9 cellular contexts compared by ENCODE assay signal in genomic region chr6:95364016-95364604, GRCh38.
DNase-seq lines count a peak whose midpoint lies in the region; ATAC-seq, FAIRE-seq and TF ChIP-seq lines count a peak whose summit lies in the region.
"Had no signal": no experiment of that assay in that cellular context is flagged by ENCODE, and none has a peak within 500 bp of the region (broad histone marks: within the 10 kb centered on the region; RNA-seq: fewer than 3 reads in every experiment).

No MANE protein-coding gene starts in this region.

- FAIRE-seq in HTR-8/SVneo (lab: Jason Lieb, UNC) = no peak

- WGBS in lower leg skin, 2 donors = 66 to 68% methylated on average over 4 of the region's 4 CpGs

- no peaks in the 10 kb centered on the region for H3K4me1 Mint-ChIP-seq in T-cell

- intact Hi-C loops in lower leg skin (cut with DNase I; ENCODE audit: low total_unique reads) = no loop called here

- DNase-seq in GM10266 (ENCODE audit: extremely low spot score) (peak; percentile 25), HTR-8/SVneo (ENCODE audit: insufficient read length, low spot score) (peak; percentile 7), RPMI7951 (ENCODE audit: low read depth) (peak; percentile 10), hepatic stellate cell (ENCODE audit: low spot score) (peak; percentile 5), T-cell (no peak), lower leg skin (ENCODE audit: low spot score in 2 of 2) (no peak)
- DNase-seq in stimulated activated naive CD4-positive, alpha-beta T cell (lab: John Stamatoyannopoulos, UW) = no peak

- TF ChIP-seq CTCF in GM10266 (IDR thresholded peaks at IDR 0.05; ENCODE audit: control insufficient read depth, insufficient read depth, low read depth, missing control alignments) (peak; percentile 34), lower leg skin (IDR thresholded peaks at IDR 0.05) (no peak)

- no peaks in the 10 kb centered on the region for H3K27me3 Mint-ChIP-seq in T-cell

- no peak overlapping the region for H3K27ac Mint-ChIP-seq in T-cell
- H3K27ac Mint-ChIP-seq: T-helper 1 cell treated with Interleukin-12 subunit alpha and Interleukin-12 subunit beta and Interleukin-4 antibody, amounts not matched to agents 30 μg/mL and 1 μg/mL, for 36 hours had no signal

- no peaks in the 10 kb centered on the region for H3K9me3 Mint-ChIP-seq in T-cell
- H3K9me3 Mint-ChIP-seq: T-helper 1 cell treated with Interleukin-12 subunit alpha and Interleukin-12 subunit beta and Interleukin-4 antibody, amounts not matched to agents 30 μg/mL and 1 μg/mL, for 36 hours had no signal

- H3K4me3 ChIP-seq in lower leg skin (ENCODE audit: low read depth, poor library complexity, severe bottlenecking) = no peak overlapping the region

- H3K36me3 Mint-ChIP-seq in T-cell = no peaks in the 10 kb centered on the region

- POLR2A ChIA-PET in T-cell (lab: Charles Lee) = no interaction called here

- no peak overlapping the region for H3K4me3 Mint-ChIP-seq in T-cell
- H3K4me3 Mint-ChIP-seq: T-helper 1 cell treated with Interleukin-12 subunit alpha and Interleukin-12 subunit beta and Interleukin-4 antibody, amounts not matched to agents 30 μg/mL and 1 μg/mL, for 36 hours had no signal

- TF ChIP-seq POLR2A in lower leg skin (IDR thresholded peaks at IDR 0.05) = no peak

- CTCF ChIA-PET in T-cell (lab: Charles Lee) = no interaction called here

- ATAC-seq in GM21619 (IDR thresholded peaks at IDR 0.05; ENCODE audit: unreplicated experiment) (peak; percentile 85), T-cell (replicated peaks in 1 of 4) (no peak)

Comparison
In these comparisons a context has a peak if more than half of its experiments do, and no peak if none do; other contexts are left out.
1. DNase-seq: peak in GM10266 (single experiment), HTR-8/SVneo (single experiment), RPMI7951 (single experiment) and hepatic stellate cell (single experiment); none in stimulated activated naive CD4-positive, alpha-beta T cell (0 of 6), T-cell (0 of 34) and lower leg skin (0 of 2).